Comparison of ENCODE assay signal across 15 cellular contexts in genomic region chr3:168117059-168117458, GRCh38. TPM values are rescaled to one million over a fixed set of nuclear protein-coding genes. Genes with fewer than 3 reads are reported as not detected.
A peak's percentile ranks its signal among the peaks of the same experiment; 100 is the strongest.
DNase-seq lines count a peak whose midpoint lies in the region; ATAC-seq and TF ChIP-seq lines count a peak whose summit lies in the region.
"Had no signal": no experiment of that assay in that cellular context is flagged by ENCODE, and none has a peak within 500 bp of the region (broad histone marks: within the 10 kb centered on the region; RNA-seq: fewer than 3 reads in every experiment).

No MANE protein-coding gene starts in this region.

- no peak overlapping the region for H4K91ac ChIP-seq in neuronal stem cell (ENCODE audit: low read depth, low read length, poor library complexity)

- DNase-seq in MG63, result peak; percentile 44
- DNase-seq in RWPE2 (ENCODE audit: low spot score), result no peak
- DNase-seq in esophagus squamous epithelium (lab: John Stamatoyannopoulos, UW), result no peak
- DNase-seq in neuronal stem cell (ENCODE audit: low spot score), result no peak
- DNase-seq in SKM-1 (lab: John Stamatoyannopoulos, UW; ENCODE audit: unreplicated experiment), result no peak
- DNase-seq in activated CD8-positive, alpha-beta memory T cell treated with anti-CD3 and anti-CD28 coated beads, Interleukin-2, amount 10 ng/mL, durations not matched to agents 7 days and 5 days, result no peak
- DNase-seq: activated CD4-positive, alpha-beta T cell treated with anti-CD3 and anti-CD28 coated beads, Interleukin-2, amount 50 U/mL, for 4 hours; activated effector memory CD4-positive, alpha-beta T cell treated with anti-CD3 and anti-CD28 coated beads, Interleukin-2, amount 50 U/mL, for 16 hours; CD8-positive, alpha-beta T cell; Kasumi-1; NCI-H2171 had no signal

- H3K27me3 ChIP-seq in MG63 (no peaks in the 10 kb centered on the region), RWPE2 (ENCODE audit: insufficient read depth, poor library complexity, severe bottlenecking) (peaks cover 2% of the 10 kb centered on the region), esophagus squamous epithelium (no peaks in the 10 kb centered on the region), neuronal stem cell (ENCODE audit: control insufficient read depth in 3 of 3, insufficient read depth in 3 of 3, low read depth in 1 of 3, low read length in 3 of 3) (peaks cover 0 to 2% (median 0%) of the 10 kb centered on the region in 3 experiments)

- H2AFZ ChIP-seq in neuronal stem cell (ENCODE audit: low read length), result peak overlapping the region; percentile 11

- CTCF ChIA-PET in activated CD8-positive, alpha-beta memory T cell treated with anti-CD3 and anti-CD28 coated beads, Interleukin-2, amount 10 ng/mL, durations not matched to agents 7 days and 5 days (lab: Charles Lee), result no interaction called here

- H3K27ac Mint-ChIP-seq in activated CD8-positive, alpha-beta memory T cell treated with anti-CD3 and anti-CD28 coated beads, Interleukin-2, amount 10 ng/mL, durations not matched to agents 7 days and 5 days, result no peak overlapping the region
- H3K27ac Mint-ChIP-seq: CD8-positive, alpha-beta T cell; nephron had no signal

- H2BK5ac ChIP-seq in neuronal stem cell (ENCODE audit: low read length), result no peak overlapping the region

- H3K4me2 ChIP-seq in neuronal stem cell (ENCODE audit: insufficient read depth, low read length, poor library complexity, severe bottlenecking), result no peak overlapping the region

- no peak overlapping the region for H3K27ac ChIP-seq in RWPE2 (ENCODE audit: poor library complexity, severe bottlenecking)
- peak overlapping the region in 3 of 4 donors; percentile 54 to 57 (median 54) for H3K27ac ChIP-seq in esophagus squamous epithelium
- H3K27ac ChIP-seq in neuronal stem cell (replicated peaks; ENCODE audit: low read length), result no peak overlapping the region
- H3K27ac ChIP-seq: thoracic aorta had no signal

- no peak overlapping the region for H2BK15ac ChIP-seq in neuronal stem cell (ENCODE audit: low read length)

- H3K36me3 ChIP-seq in MG63 (no peaks in the 10 kb centered on the region), RWPE2 (ENCODE audit: low read depth) (no peaks in the 10 kb centered on the region), esophagus squamous epithelium (no peaks in the 10 kb centered on the region), neuronal stem cell (replicated peaks in 1 of 2; ENCODE audit: control insufficient read depth in 2 of 2, insufficient read depth in 2 of 2, low read length in 2 of 2) (peaks cover 0 to 2% of the 10 kb centered on the region in 2 donors)
- H3K36me3 ChIP-seq: thoracic aorta had no signal

- H3K18ac ChIP-seq in neuronal stem cell (ENCODE audit: low read length), result no peak overlapping the region

- H3K9me3 ChIP-seq in MG63 (no peaks in the 10 kb centered on the region), RWPE2 (ENCODE audit: severe bottlenecking) (no peaks in the 10 kb centered on the region), esophagus squamous epithelium (no peaks in the 10 kb centered on the region), neuronal stem cell (replicated peaks in 1 of 2; ENCODE audit: control insufficient read depth in 2 of 2, insufficient read depth in 1 of 2, low read depth in 1 of 2, low read length in 2 of 2) (peaks cover 0 to 4% of the 10 kb centered on the region in 2 donors)
- H3K9me3 ChIP-seq: thoracic aorta had no signal

- no peak overlapping the region for H3K14ac ChIP-seq in neuronal stem cell (ENCODE audit: low read length)

- intact Hi-C loops in esophagus squamous epithelium (cut with DNase I), result no loop called here

- TF ChIP-seq POLR2A in esophagus squamous epithelium (IDR thresholded peaks at IDR 0.05), result no peak

- H3K36me3 Mint-ChIP-seq in activated CD8-positive, alpha-beta memory T cell treated with anti-CD3 and anti-CD28 coated beads, Interleukin-2, amount 10 ng/mL, durations not matched to agents 7 days and 5 days, result no peaks in the 10 kb centered on the region
- H3K36me3 Mint-ChIP-seq: CD8-positive, alpha-beta T cell had no signal

- WGBS in esophagus squamous epithelium, 2 donors, result 17 to 44% methylated on average over 3 of the region's 3 CpGs
- WGBS in neuronal stem cell (ENCODE audit: extremely low coverage in 2 of 2, insufficient read length in 2 of 2, insufficient replicate concordance in 1 of 2), 2 donors, result no CpG with 5 or more reads among the region's 3 CpGs

- no peak overlapping the region for H3K23ac ChIP-seq in neuronal stem cell (ENCODE audit: low read depth, low read length, poor library complexity)

- ATAC-seq in RWPE2 (ENCODE audit: low read depth), result peak; percentile 38; the same call in 1 of the 3 replicates
- no peak for ATAC-seq in GM21576 (IDR thresholded peaks at IDR 0.05; ENCODE audit: unreplicated experiment)
- no peak for ATAC-seq in activated CD8-positive, alpha-beta memory T cell treated with anti-CD3 and anti-CD28 coated beads, Interleukin-2, amount 10 ng/mL, durations not matched to agents 7 days and 5 days
- ATAC-seq: CD8-positive, alpha-beta T cell had no signal

- H2AK5ac ChIP-seq in neuronal stem cell (ENCODE audit: low read depth, low read length), result no peak overlapping the region

- no peak overlapping the region for H2BK12ac ChIP-seq in neuronal stem cell (ENCODE audit: low read length)

- H3K4ac ChIP-seq in neuronal stem cell (ENCODE audit: low read length), result no peak overlapping the region

- TF ChIP-seq CTCF in RWPE2 (IDR thresholded peaks at IDR 0.05; ENCODE audit: poor library complexity, severe bottlenecking) (no peak), esophagus squamous epithelium (IDR thresholded peaks at IDR 0.05) (no peak)

- H3K27me3 Mint-ChIP-seq in activated CD8-positive, alpha-beta memory T cell treated with anti-CD3 and anti-CD28 coated beads, Interleukin-2, amount 10 ng/mL, durations not matched to agents 7 days and 5 days, result peaks cover 2% of the 10 kb centered on the region
- H3K27me3 Mint-ChIP-seq: central memory CD8-positive, alpha-beta T cell had no signal

- no peak overlapping the region for H3K9ac ChIP-seq in neuronal stem cell (ENCODE audit: low read depth, low read length, poor library complexity)

- peaks cover 9% of the 10 kb centered on the region for H3K4me1 ChIP-seq in RWPE2 (ENCODE audit: insufficient read depth, poor library complexity, severe bottlenecking)
- H3K4me1 ChIP-seq in esophagus squamous epithelium, result peaks cover 7 to 33% (median 13%) of the 10 kb centered on the region in 3 donors
- H3K4me1 ChIP-seq in neuronal stem cell (ENCODE audit: control insufficient read depth in 2 of 2, insufficient read depth in 1 of 2, low read depth in 1 of 2, low read length in 2 of 2), result no peaks in the 10 kb centered on the region

- H3K4me3 ChIP-seq in MG63, result no peak overlapping the region
- H3K4me3 ChIP-seq in RWPE2 (ENCODE audit: severe bottlenecking), result no peak overlapping the region
- H3K4me3 ChIP-seq in esophagus squamous epithelium, result no peak overlapping the region
- no peak overlapping the region for H3K4me3 ChIP-seq in neuronal stem cell (ENCODE audit: low read length in 2 of 2)
- H3K4me3 ChIP-seq: thoracic aorta had no signal

- H4K8ac ChIP-seq in neuronal stem cell (ENCODE audit: low read depth, low read length), result no peak overlapping the region

- H3K4me1 Mint-ChIP-seq in activated CD8-positive, alpha-beta memory T cell treated with anti-CD3 and anti-CD28 coated beads, Interleukin-2, amount 10 ng/mL, durations not matched to agents 7 days and 5 days, result no peaks in the 10 kb centered on the region
- H3K4me1 Mint-ChIP-seq: central memory CD8-positive, alpha-beta T cell had no signal

- H3K4me3 Mint-ChIP-seq in activated CD8-positive, alpha-beta memory T cell treated with anti-CD3 and anti-CD28 coated beads, Interleukin-2, amount 10 ng/mL, durations not matched to agents 7 days and 5 days, result no peak overlapping the region
- H3K4me3 Mint-ChIP-seq: CD8-positive, alpha-beta T cell; central memory CD8-positive, alpha-beta T cell; nephron had no signal

- H3K79me1 ChIP-seq in neuronal stem cell (ENCODE audit: low read depth, low read length), result no peaks in the 10 kb centered on the region

- no peaks in the 10 kb centered on the region for H3K9me3 Mint-ChIP-seq in activated CD8-positive, alpha-beta memory T cell treated with anti-CD3 and anti-CD28 coated beads, Interleukin-2, amount 10 ng/mL, durations not matched to agents 7 days and 5 days (ENCODE audit: low read depth)
- H3K9me3 Mint-ChIP-seq: CD8-positive, alpha-beta T cell; central memory CD8-positive, alpha-beta T cell; nephron had no signal

- H2BK120ac ChIP-seq in neuronal stem cell (ENCODE audit: low read depth, low read length), result no peak overlapping the region

RNA-seq across cellular contexts. Expression of gene GOLIM4, which starts 21.3 kb away (rescaled TPM):
- 19.7 and 46.8 TPM in 2 replicates for total RNA-seq in MG63 (2014; rRNA removed; shearing (Covaris generic); ENCODE audit: low replicate concordance)
- 10 to 100 TPM in 3 of 4 donors, 1 to 10 TPM in 1; 9.1 to 29.6 (median 13.8) TPM for total RNA-seq in esophagus squamous epithelium
- polyA plus RNA-seq in neuronal stem cell (2013, experiment 1 of 2), result 20.5 TPM
- 20.5 TPM for polyA plus RNA-seq in neuronal stem cell (2013, experiment 2 of 2)
- total RNA-seq in activated CD8-positive, alpha-beta memory T cell treated with anti-CD3 and anti-CD28 coated beads, Interleukin-2, amount 10 ng/mL, durations not matched to agents 7 days and 5 days, result 10 to 100 TPM in 1 of 2 experiments, 1 to 10 TPM in 1; 6.4 to 19.2 TPM

Comparison
In these comparisons a context has a peak if more than half of its experiments do, and no peak if none do; other contexts are left out.
1. H3K27ac ChIP-seq: peak in esophagus squamous epithelium (3 of 4); none in RWPE2 (single experiment) and neuronal stem cell (single experiment).